ENCODE assay signal across 19 cellular contexts in the genomic region with DNA sequence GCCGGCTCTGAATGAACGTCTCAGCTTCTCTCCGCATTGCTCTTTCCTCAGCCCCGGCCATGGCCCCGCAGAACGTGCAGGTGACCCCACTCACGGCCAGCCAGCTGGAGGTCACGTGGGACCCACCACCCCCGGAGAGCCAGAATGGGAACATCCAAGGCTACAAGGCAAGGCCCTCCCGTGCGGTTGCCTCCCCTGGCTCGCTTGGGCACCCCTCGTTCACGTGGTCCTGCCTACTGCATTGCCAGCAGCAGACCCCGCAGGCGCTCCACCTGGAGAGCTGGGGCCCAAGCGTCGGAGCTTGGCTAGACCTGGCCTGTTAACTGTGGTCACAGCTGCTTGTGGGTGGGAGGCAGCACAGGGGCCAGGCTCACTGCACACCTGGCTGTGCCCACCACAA.
A peak's percentile ranks its signal among the peaks of the same experiment; 100 is the strongest.
DNase-seq lines count a peak whose midpoint lies in the region; ATAC-seq, FAIRE-seq and TF ChIP-seq lines count a peak whose summit lies in the region.
"Had no signal": no experiment of that assay in that cellular context is flagged by ENCODE, and none has a peak within 500 bp of the region (broad histone marks: within the 10 kb centered on the region; RNA-seq: fewer than 3 reads in every experiment).

No MANE protein-coding gene starts in this region.

- DNase-seq in IMR-90 (no peak), kidney (peak; percentile 76), osteoblast (ENCODE audit: insufficient read length, low spot score, missing footprints) (peak; percentile 46), aorta (peak; percentile 36 to 72), NCI-H2171 treated with DMSO at 0.1 percent for 48 hours (lab: John Stamatoyannopoulos, UW) (no peak), DMS153 (lab: John Stamatoyannopoulos, UW) (no peak), NCI-H1105 (lab: John Stamatoyannopoulos, UW) (no peak)
- DNase-seq: AML-193; Caco-2; CD4-positive, alpha-beta T cell; DMS79; GDM1 had no signal

- 79% methylated on average over 11 of the region's 18 CpGs; no CpG with 5 or more reads in 1 of the 2 experiments for WGBS in IMR-90 (ENCODE audit: extremely low coverage in 2 of 2, insufficient read length in 1 of 2), 2 experiments
- WGBS in aorta, 2 donors = 96 to 97% methylated on average over 18 of the region's 18 CpGs

- TF ChIP-seq RAD21 in IMR-90 (IDR thresholded peaks at IDR 0.05; ENCODE audit: low read length) = no peak

- no peak overlapping the region for H2AK9ac ChIP-seq in IMR-90 (replicated peaks; ENCODE audit: low read depth, low read length, poor library complexity)

- H2AFZ ChIP-seq in IMR-90 (replicated peaks; ENCODE audit: low read length, poor library complexity) = peak overlapping the region; percentile 21
- H2AFZ ChIP-seq in osteoblast (ENCODE audit: low read length) = no peak overlapping the region

- H3K4me2 ChIP-seq in IMR-90 (ENCODE audit: low read depth, low read length) = no peak overlapping the region
- H3K4me2 ChIP-seq in osteoblast (ENCODE audit: insufficient read depth, low read length) = no peak overlapping the region

- TF ChIP-seq CTCF in IMR-90 (conservative IDR thresholded peaks at IDR 0.05; ENCODE audit: low read depth, low read length) = no peak
- TF ChIP-seq CTCF in kidney (IDR thresholded peaks at IDR 0.05; ENCODE audit: borderline replicate concordance, extremely low read depth, insufficient read depth) = no peak
- TF ChIP-seq CTCF in osteoblast (IDR thresholded peaks at IDR 0.05; ENCODE audit: extremely low read depth, low read depth, low read length) = no peak

- H4K8ac ChIP-seq in IMR-90 (ENCODE audit: low read depth in 2 of 2, low read length in 2 of 2) = no peak overlapping the region

- no peak overlapping the region for H4K5ac ChIP-seq in IMR-90 (ENCODE audit: low read depth, low read length)

- H4K91ac ChIP-seq in IMR-90 (ENCODE audit: insufficient read depth, low read depth, low read length) = no peak overlapping the region

- H2BK20ac ChIP-seq in IMR-90 (ENCODE audit: low read depth, low read length) = no peak overlapping the region

- H3K4me3 ChIP-seq in IMR-90 (ENCODE audit: insufficient read depth, low read depth, low read length) (no peak overlapping the region), kidney (ENCODE audit: low read length in 2 of 2) (no peak overlapping the region), osteoblast (ENCODE audit: insufficient read depth, low read length) (no peak overlapping the region), aorta (ENCODE audit: low read length in 2 of 2) (no peak overlapping the region)
- H3K4me3 ChIP-seq: HAP-1 had no signal

- H3K27me3 ChIP-seq in IMR-90 (ENCODE audit: control insufficient read depth, insufficient read depth, low read length) = no peaks in the 10 kb centered on the region
- H3K27me3 ChIP-seq in osteoblast (ENCODE audit: insufficient read depth, low read length) = no peaks in the 10 kb centered on the region
- H3K27me3 ChIP-seq in aorta (ENCODE audit: control insufficient read depth in 1 of 2, insufficient read depth in 2 of 2, low read length in 1 of 2) = no peaks in the 10 kb centered on the region

- no peak overlapping the region for H3K9ac ChIP-seq in IMR-90 (ENCODE audit: low read depth, low read length)
- no peak overlapping the region for H3K9ac ChIP-seq in kidney (ENCODE audit: low read length in 2 of 2)

- no peak overlapping the region for H2BK120ac ChIP-seq in IMR-90 (ENCODE audit: low read depth, low read length)

- H3K4me1 ChIP-seq in IMR-90 (ENCODE audit: control insufficient read depth, insufficient read depth, low read length) (no peaks in the 10 kb centered on the region), kidney (ENCODE audit: control insufficient read depth in 1 of 2, insufficient read depth in 1 of 2, low read depth in 1 of 2, low read length in 2 of 2) (no peaks in the 10 kb centered on the region), osteoblast (ENCODE audit: insufficient read depth, low read length) (no peaks in the 10 kb centered on the region), aorta (ENCODE audit: control insufficient read depth in 1 of 2, insufficient read depth in 2 of 2, low read length in 2 of 2) (no peaks in the 10 kb centered on the region)
- H3K4me1 ChIP-seq: Caco-2, HAP-1 had no signal

- no peak overlapping the region for H3K14ac ChIP-seq in IMR-90 (replicated peaks; ENCODE audit: low read depth, low read length)

- no TSS peak for BruUV-seq in IMR-90 (replicated peaks; lab: Mats Ljungman, UMichigan)

- H2BK5ac ChIP-seq in IMR-90 (ENCODE audit: low read depth, low read length, poor library complexity, severe bottlenecking) = no peak overlapping the region

- no peak overlapping the region for H3K27ac ChIP-seq in IMR-90 (ENCODE audit: insufficient read depth, low read length)
- no peak overlapping the region for H3K27ac ChIP-seq in kidney (ENCODE audit: low read depth in 2 of 2, low read length in 2 of 2)
- no peak overlapping the region for H3K27ac ChIP-seq in osteoblast (ENCODE audit: low read depth, low read length)
- no peak overlapping the region for H3K27ac ChIP-seq in aorta (ENCODE audit: low read depth in 1 of 2, low read length in 2 of 2)
- H3K27ac ChIP-seq: C4-2B had no signal

- H3K23ac ChIP-seq in IMR-90 (ENCODE audit: low read depth, low read length) = no peak overlapping the region

- CTCF ChIA-PET in IMR-90 (lab: Yijun Ruan, JAX) = no interaction called here

- no peaks in the 10 kb centered on the region for H3K79me2 ChIP-seq in osteoblast (ENCODE audit: insufficient read depth, low read length)

- no peak for TF ChIP-seq POLR2A in IMR-90 (IDR thresholded peaks at IDR 0.05; ENCODE audit: low read depth, low read length)

- no peaks in the 10 kb centered on the region for H3K36me3 ChIP-seq in IMR-90 (ENCODE audit: control insufficient read depth, insufficient read depth, low read length)
- no peaks in the 10 kb centered on the region for H3K36me3 ChIP-seq in kidney (ENCODE audit: control insufficient read depth in 1 of 2, insufficient read depth in 2 of 2, low read length in 2 of 2)
- H3K36me3 ChIP-seq in osteoblast (ENCODE audit: insufficient read depth, low read length) = no peaks in the 10 kb centered on the region
- no peaks in the 10 kb centered on the region for H3K36me3 ChIP-seq in aorta (ENCODE audit: control insufficient read depth in 1 of 2, insufficient read depth in 2 of 2, low read length in 1 of 2)
- H3K36me3 ChIP-seq: HAP-1 had no signal

- ATAC-seq in IMR-90 (ENCODE audit: low read depth) = no peak
- ATAC-seq in aorta (ENCODE audit: low FRiP score) = no peak

- POLR2A ChIA-PET in IMR-90 (lab: Charles Lee; ENCODE audit: unreplicated experiment) = no interaction called here

- dilution Hi-C loops in IMR-90 (cut with HindIII; ENCODE audit: low sequenced_read_pairs, unreplicated experiment) = no loop called here

- no peak overlapping the region for H3K18ac ChIP-seq in IMR-90 (ENCODE audit: low read depth, low read length)

- no peak overlapping the region for H3K4ac ChIP-seq in IMR-90 (ENCODE audit: low read depth, low read length)

- in situ Hi-C loops in IMR-90 (cut with MboI; ENCODE audit: low sequenced_read_pairs) = no loop called here

- H3K9me3 ChIP-seq in IMR-90 (ENCODE audit: control insufficient read depth, insufficient read depth, low read length) (peaks cover 37% of the 10 kb centered on the region), kidney (ENCODE audit: control insufficient read depth in 1 of 2, low read length in 2 of 2) (no peaks in the 10 kb centered on the region), osteoblast (ENCODE audit: low read depth, low read length) (no peaks in the 10 kb centered on the region), aorta (ENCODE audit: control insufficient read depth, low read length) (no peaks in the 10 kb centered on the region)
- H3K9me3 ChIP-seq: Caco-2, HAP-1 had no signal

- no peaks in the 10 kb centered on the region for H3K79me1 ChIP-seq in IMR-90 (ENCODE audit: low read depth in 1 of 2, low read length in 2 of 2)

- no peak overlapping the region for H3K56ac ChIP-seq in IMR-90 (ENCODE audit: extremely low read depth, insufficient read depth, low read length)

- no peak overlapping the region for H2AK5ac ChIP-seq in IMR-90 (ENCODE audit: low read depth, low read length)

- no peak for FAIRE-seq in kidney (lab: Jason Lieb, UNC)
- FAIRE-seq: A204.1, D721Med, GM12892, GM18507, H1 had no signal

- no peaks in the 10 kb centered on the region for H4K20me1 ChIP-seq in IMR-90 (ENCODE audit: insufficient read depth, low read length)
- H4K20me1 ChIP-seq in osteoblast (ENCODE audit: insufficient read depth, low read length) = no peaks in the 10 kb centered on the region

- H2BK15ac ChIP-seq in IMR-90 (ENCODE audit: low read depth, low read length) = no peak overlapping the region

- no peaks in the 10 kb centered on the region for H3K9me1 ChIP-seq in IMR-90 (ENCODE audit: insufficient read depth, low read length)

- intact Hi-C loops in IMR-90 (cut with micrococcal nuclease) (no loop called here), kidney (cut with DNase I) (no loop called here), aorta (cut with DNase I) (no loop called here)

TF ChIP-seq in IMR-90, 13 proteins besides CTCF, POLR2A, EP300 and RAD21 (continues in another document):
- no peak for TF ChIP-seq CHD1 (IDR thresholded peaks at IDR 0.05; ENCODE audit: low read depth, low read length)
- TF ChIP-seq, protein P1, sequence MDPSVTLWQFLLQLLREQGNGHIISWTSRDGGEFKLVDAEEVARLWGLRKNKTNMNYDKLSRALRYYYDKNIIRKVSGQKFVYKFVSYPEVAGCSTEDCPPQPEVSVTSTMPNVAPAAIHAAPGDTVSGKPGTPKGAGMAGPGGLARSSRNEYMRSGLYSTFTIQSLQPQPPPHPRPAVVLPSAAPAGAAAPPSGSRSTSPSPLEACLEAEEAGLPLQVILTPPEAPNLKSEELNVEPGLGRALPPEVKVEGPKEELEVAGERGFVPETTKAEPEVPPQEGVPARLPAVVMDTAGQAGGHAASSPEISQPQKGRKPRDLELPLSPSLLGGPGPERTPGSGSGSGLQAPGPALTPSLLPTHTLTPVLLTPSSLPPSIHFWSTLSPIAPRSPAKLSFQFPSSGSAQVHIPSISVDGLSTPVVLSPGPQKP (IDR thresholded peaks at IDR 0.05; ENCODE audit: borderline replicate concordance, low read depth, low read length) = no peak
- no peak for TF ChIP-seq MAZ (IDR thresholded peaks at IDR 0.05; ENCODE audit: borderline replicate concordance, low read depth, low read length)
- no peak for TF ChIP-seq SMC3 (IDR thresholded peaks at IDR 0.05; ENCODE audit: low read depth, low read length)
- TF ChIP-seq BHLHE40 (IDR thresholded peaks at IDR 0.05; ENCODE audit: low read depth, low read length) = no peak
- TF ChIP-seq, protein P2, sequence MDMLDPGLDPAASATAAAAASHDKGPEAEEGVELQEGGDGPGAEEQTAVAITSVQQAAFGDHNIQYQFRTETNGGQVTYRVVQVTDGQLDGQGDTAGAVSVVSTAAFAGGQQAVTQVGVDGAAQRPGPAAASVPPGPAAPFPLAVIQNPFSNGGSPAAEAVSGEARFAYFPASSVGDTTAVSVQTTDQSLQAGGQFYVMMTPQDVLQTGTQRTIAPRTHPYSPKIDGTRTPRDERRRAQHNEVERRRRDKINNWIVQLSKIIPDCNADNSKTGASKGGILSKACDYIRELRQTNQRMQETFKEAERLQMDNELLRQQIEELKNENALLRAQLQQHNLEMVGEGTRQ (IDR thresholded peaks at IDR 0.05; ENCODE audit: low read depth, low read length) = no peak
- no peak for TF ChIP-seq FOS (IDR thresholded peaks at IDR 0.05; ENCODE audit: low read depth, low read length)
- no peak for TF ChIP-seq NFE2L2 (IDR thresholded peaks at IDR 0.05; ENCODE audit: low read depth, low read length)

Comparison
In these comparisons a context has a peak if more than half of its experiments do, and no peak if none do; other contexts are left out.
1. DNase-seq: peak in kidney (single experiment), osteoblast (single experiment) and aorta (2 of 2); none in IMR-90 (single experiment), NCI-H2171 treated with DMSO at 0.1 percent for 48 hours (single experiment), DMS153 (single experiment) and NCI-H1105 (single experiment).